Comparison of ENCODE assay signal across 30 cellular contexts in the genomic region with DNA sequence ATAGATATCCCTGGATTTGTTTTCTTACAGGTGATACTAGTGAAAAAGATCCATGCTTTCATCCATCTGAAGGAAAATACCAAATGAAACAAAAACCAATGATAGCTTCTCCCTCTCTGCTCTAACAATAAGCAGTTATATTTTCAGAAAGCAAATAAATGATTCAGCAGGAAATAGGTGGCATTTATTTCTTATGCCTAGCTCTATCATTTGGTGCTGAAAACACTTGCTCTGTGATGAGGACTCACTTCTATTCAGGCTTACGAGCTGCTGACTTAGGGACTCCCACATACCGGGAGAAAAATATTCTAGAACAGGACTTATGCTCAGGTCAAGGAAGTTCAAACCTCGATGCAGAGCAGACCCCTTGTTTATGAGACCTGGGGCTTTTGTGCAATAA.
DNase-seq lines count a peak whose midpoint lies in the region; FAIRE-seq and TF ChIP-seq lines count a peak whose summit lies in the region.
"Had no signal": no experiment of that assay in that cellular context is flagged by ENCODE, and none has a peak within 500 bp of the region (broad histone marks: within the 10 kb centered on the region; RNA-seq: fewer than 3 reads in every experiment).

No MANE protein-coding gene starts in this region.

- WGBS in transverse colon (ENCODE audit: low coverage in 1 of 2), 2 donors: 47% methylated on average over 3 of the region's 3 CpGs; no CpG with 5 or more reads in 1 of the 2 donors

- H3K36me3 ChIP-seq in muscle layer of colon (ENCODE audit: insufficient read depth, low read length) (no peaks in the 10 kb centered on the region), transverse colon (no peaks in the 10 kb centered on the region)
- H3K36me3 ChIP-seq: heart left ventricle, right lobe of liver, thyroid gland had no signal

- H3K9ac ChIP-seq in muscle layer of colon (ENCODE audit: low read length): no peak overlapping the region

- H3K9me3 ChIP-seq in muscle layer of colon (ENCODE audit: low read length): no peaks in the 10 kb centered on the region
- H3K9me3 ChIP-seq in transverse colon: no peaks in the 10 kb centered on the region
- H3K9me3 ChIP-seq: heart left ventricle, right lobe of liver, thyroid gland had no signal

- peak; percentile 40 for DNase-seq in NCI-H2029 (lab: John Stamatoyannopoulos, UW)
- DNase-seq in NCI-H2029 treated with DMSO at 0.1 percent for 48 hours (lab: John Stamatoyannopoulos, UW): no peak
- no peak for DNase-seq in transverse colon
- DNase-seq in NCI-H510A (lab: John Stamatoyannopoulos, UW): no peak
- DNase-seq in progenitor cell of endocrine pancreas (ENCODE audit: low spot score, unreplicated experiment): no peak
- no peak for DNase-seq in frontal cortex (ENCODE audit: low spot score in 2 of 2)
- DNase-seq: 8988T; activated CD4-positive, alpha-beta T cell treated with anti-CD3 and anti-CD28 coated beads, Interleukin-2, amount 50 U/mL, for 48 hours; activated CD4-positive, CD25-positive, alpha-beta regulatory T cell; activated CD8-positive, alpha-beta memory T cell treated with anti-CD3 and anti-CD28 coated beads, Interleukin-2, amount 50 U/mL, for 4 hours; CD4-positive, alpha-beta memory T cell; central memory CD4-positive, alpha-beta T cell; dorsolateral prefrontal cortex; GDM1; heart left ventricle; left cardiac atrium; mesenchymal stem cell; naive B cell; NCI-H774; right lobe of liver; Right ventricle myocardium superior; stimulated activated CD4-positive, alpha-beta T cell treated with anti-CD3 and anti-CD28 coated beads, Interleukin-4, amount 100 ng/mL, for 4 hours; stimulated activated naive CD8-positive, alpha-beta T cell treated with anti-CD3 and anti-CD28 coated beads, Interleukin-15, Interleukin-2, amounts not matched to agents 100 U/mL and 50 U/mL, for 24 hours had no signal

- TF ChIP-seq CTCF in brain (conservative IDR thresholded peaks at IDR 0.05) (no peak), transverse colon (IDR thresholded peaks at IDR 0.05) (no peak), progenitor cell of endocrine pancreas (IDR thresholded peaks at IDR 0.05; ENCODE audit: unreplicated experiment) (no peak)

- H3K4me3 Mint-ChIP-seq in brain (no peak overlapping the region), progenitor cell of endocrine pancreas (ENCODE audit: low read depth) (no peak overlapping the region)
- H3K4me3 Mint-ChIP-seq: activated naive CD4-positive, alpha-beta T cell treated with anti-CD3 and anti-CD28 coated beads, Interleukin-2, amount 50 U/mL, for 24 hours; activated T-helper 17 cell treated with anti-CD3 and anti-CD28 coated beads, Interleukin-2, amount 50 U/mL, for 72 hours; CD4-positive, alpha-beta memory T cell; GM23338 had no signal

- intact Hi-C loops in transverse colon (cut with DNase I; ENCODE audit: low total_unique reads): loop anchor here (5.0 kb wide), 1 partner anchor 551 kb away; no protein-coding TSS in a partner anchor

- H3K27ac ChIP-seq in muscle layer of colon (ENCODE audit: low read depth, low read length) (peak overlapping the region; percentile 64), transverse colon (peak overlapping the region in 3 of 4 donors; percentile 52 to 63 (median 62))

- TF ChIP-seq EP300 in transverse colon (IDR thresholded peaks at IDR 0.05; ENCODE audit: low read depth): no peak

- in situ Hi-C loops in transverse colon (cut with MboI; ENCODE audit: low pct_ligation_motif_present in 1 of 4, low pct_unique_long_range_greater_than_20kb in 1 of 4, low sequenced_read_pairs in 3 of 4): loop anchor here in 1 of 4 donors (25.0 kb wide), 1 partner anchor 136 kb away; a partner anchor contains a TSS

- H3K4me1 Mint-ChIP-seq in brain (peaks cover 96% of the 10 kb centered on the region), progenitor cell of endocrine pancreas (ENCODE audit: low read depth) (peaks cover 19% of the 10 kb centered on the region)

- no peaks in the 10 kb centered on the region for H3K27me3 ChIP-seq in muscle layer of colon (ENCODE audit: control insufficient read depth in 1 of 2, insufficient read depth in 2 of 2, low read length in 2 of 2)
- H3K27me3 ChIP-seq in transverse colon: no peaks in the 10 kb centered on the region
- H3K27me3 ChIP-seq: dorsolateral prefrontal cortex, heart left ventricle, right lobe of liver, thyroid gland had no signal

- no peak for TF ChIP-seq POLR2A in transverse colon (IDR thresholded peaks at IDR 0.05)

- no peak for FAIRE-seq in frontal cortex (lab: Jason Lieb, UNC)
- FAIRE-seq: endothelial cell of umbilical vein had no signal

- no peaks in the 10 kb centered on the region for H3K27me3 Mint-ChIP-seq in brain
- no peaks in the 10 kb centered on the region for H3K27me3 Mint-ChIP-seq in progenitor cell of endocrine pancreas
- H3K27me3 Mint-ChIP-seq: activated naive CD4-positive, alpha-beta T cell treated with anti-CD3 and anti-CD28 coated beads, Interleukin-2, amount 50 U/mL, for 24 hours; naive B cell had no signal

- H3K36me3 Mint-ChIP-seq in brain (peaks cover 13% of the 10 kb centered on the region), progenitor cell of endocrine pancreas (ENCODE audit: insufficient read depth) (peaks cover 2% of the 10 kb centered on the region)
- H3K36me3 Mint-ChIP-seq: activated naive CD4-positive, alpha-beta T cell treated with anti-CD3 and anti-CD28 coated beads, Interleukin-2, amount 50 U/mL, for 24 hours; CD4-positive, alpha-beta memory T cell had no signal

- H3K27ac Mint-ChIP-seq in brain (peak overlapping the region; percentile 27 to 92 (median 72)), progenitor cell of endocrine pancreas (no peak overlapping the region)
- H3K27ac Mint-ChIP-seq: activated naive CD4-positive, alpha-beta T cell treated with anti-CD3 and anti-CD28 coated beads, Interleukin-2, amount 50 U/mL, for 24 hours; activated T-helper 17 cell treated with anti-CD3 and anti-CD28 coated beads, Interleukin-2, amount 50 U/mL, for 72 hours; CD4-positive, alpha-beta memory T cell; GM23338 had no signal

- H3K4me3 ChIP-seq in muscle layer of colon (ENCODE audit: low read depth in 1 of 2, low read length in 2 of 2) (no peak overlapping the region), transverse colon (no peak overlapping the region)
- H3K4me3 ChIP-seq: dorsolateral prefrontal cortex, GM23338, heart left ventricle, right lobe of liver, thyroid gland had no signal

- no peaks in the 10 kb centered on the region for H3K9me3 Mint-ChIP-seq in brain
- no peaks in the 10 kb centered on the region for H3K9me3 Mint-ChIP-seq in progenitor cell of endocrine pancreas (ENCODE audit: low read depth)
- H3K9me3 Mint-ChIP-seq: activated naive CD4-positive, alpha-beta T cell treated with anti-CD3 and anti-CD28 coated beads, Interleukin-2, amount 50 U/mL, for 24 hours; activated T-helper 17 cell treated with anti-CD3 and anti-CD28 coated beads, Interleukin-2, amount 50 U/mL, for 72 hours; GM23338 had no signal

- H3K4me1 ChIP-seq in muscle layer of colon (ENCODE audit: insufficient read depth, low read length): peaks cover 74% of the 10 kb centered on the region
- H3K4me1 ChIP-seq in transverse colon: peaks cover 28 to 60% (median 34%) of the 10 kb centered on the region in 4 donors
